In genomic region chr4:108821056-108821925, GRCh38 we compare ENCODE assay signal across 17 cellular contexts. TPM values are rescaled to one million over a fixed set of nuclear protein-coding genes. Genes with fewer than 3 reads are reported as not detected.
"Had no signal": no experiment of that assay in that cellular context is flagged by ENCODE, and none has a peak within 500 bp of the region (broad histone marks: within the 10 kb centered on the region; RNA-seq: fewer than 3 reads in every experiment).

No MANE protein-coding gene starts in this region.

- DNase-seq: activated CD4-positive, CD25-positive, alpha-beta regulatory T cell treated with anti-CD3 and anti-CD28 coated beads, Interleukin-2, amount 50 U/mL, for 72 hours; activated naive CD4-positive, alpha-beta T cell treated with anti-CD3 and anti-CD28 coated beads for 36 hours; activated naive CD8-positive, alpha-beta T cell treated with anti-CD3 and anti-CD28 coated beads, Interleukin-2, amount 50 U/mL, for 24 hours; caudate nucleus; left ventricle myocardium inferior; natural killer cell; sigmoid colon; stimulated activated CD4-positive, alpha-beta T cell treated with anti-CD3 and anti-CD28 coated beads, Interleukin-2, amount 100 ng/mL, for 24 hours; T-helper 1 cell; T1000; thyroid gland had no signal

- ATAC-seq: activated naive CD8-positive, alpha-beta T cell treated with anti-CD3 and anti-CD28 coated beads, Interleukin-2, amount 50 U/mL, for 24 hours; natural killer cell had no signal

- H3K36me3 Mint-ChIP-seq: memory B cell, natural killer cell had no signal

- H3K9ac ChIP-seq: parathyroid adenoma had no signal

- H3K4me1 Mint-ChIP-seq: activated naive CD8-positive, alpha-beta T cell treated with anti-CD3 and anti-CD28 coated beads, Interleukin-2, amount 50 U/mL, for 24 hours; memory B cell; natural killer cell had no signal

- H3K27ac Mint-ChIP-seq: activated naive CD4-positive, alpha-beta T cell treated with anti-CD3 and anti-CD28 coated beads for 36 hours; activated naive CD8-positive, alpha-beta T cell treated with anti-CD3 and anti-CD28 coated beads, Interleukin-2, amount 50 U/mL, for 24 hours; activated T-helper 2 cell treated with anti-CD3 and anti-CD28 coated beads, Interferon-gamma antibody, Interleukin-2, Interleukin-4, amounts not matched to agents 10 μg/mL and 5 μg/mL and 100 μg/mL, durations not matched to agents 14 hours and 24 hours and 36 hours; memory B cell; natural killer cell had no signal

- H3K9me3 Mint-ChIP-seq: activated naive CD4-positive, alpha-beta T cell treated with anti-CD3 and anti-CD28 coated beads for 36 hours; activated naive CD8-positive, alpha-beta T cell treated with anti-CD3 and anti-CD28 coated beads, Interleukin-2, amount 50 U/mL, for 24 hours; activated T-helper 2 cell treated with anti-CD3 and anti-CD28 coated beads, Interferon-gamma antibody, Interleukin-2, Interleukin-4, amounts not matched to agents 10 μg/mL and 5 μg/mL and 100 μg/mL, durations not matched to agents 14 hours and 24 hours and 36 hours; memory B cell; natural killer cell had no signal

- H3K27ac ChIP-seq: hepatocyte, left ventricle myocardium inferior, neutrophil, parathyroid adenoma, sigmoid colon, thyroid gland had no signal

- H3K4me3 ChIP-seq: hepatocyte, left ventricle myocardium inferior, sigmoid colon, thyroid gland had no signal

- H3K79me2 ChIP-seq: hepatocyte, parathyroid adenoma had no signal

- H3K4me1 ChIP-seq: left ventricle myocardium inferior, parathyroid adenoma, sigmoid colon, thyroid gland had no signal

- H3K27me3 Mint-ChIP-seq: memory B cell had no signal

- H3K36me3 ChIP-seq: left ventricle myocardium inferior, neutrophil, sigmoid colon, thyroid gland had no signal

- H2AFZ ChIP-seq: hepatocyte, parathyroid adenoma had no signal

- H3K27me3 ChIP-seq: sigmoid colon, thyroid gland had no signal

- H3K9me3 ChIP-seq: left ventricle myocardium inferior, neutrophil, sigmoid colon, thyroid gland had no signal

- H3K4me2 ChIP-seq: hepatocyte had no signal

- H3K4me3 Mint-ChIP-seq: activated naive CD4-positive, alpha-beta T cell treated with anti-CD3 and anti-CD28 coated beads for 36 hours; activated naive CD8-positive, alpha-beta T cell treated with anti-CD3 and anti-CD28 coated beads, Interleukin-2, amount 50 U/mL, for 24 hours; memory B cell; natural killer cell had no signal

RNA-seq across cellular contexts. Expression of gene ETNPPL, which starts 58.4 kb away (rescaled TPM):
- total RNA-seq: activated naive CD4-positive, alpha-beta T cell treated with anti-CD3 and anti-CD28 coated beads for 36 hours; activated T-helper 2 cell treated with anti-CD3 and anti-CD28 coated beads, Interferon-gamma antibody, Interleukin-2, Interleukin-4, amounts not matched to agents 10 μg/mL and 5 μg/mL and 100 μg/mL, durations not matched to agents 14 hours and 24 hours and 36 hours; fibroblast of lung; natural killer cell had no signal
- polyA plus RNA-seq: fibroblast of lung, sigmoid colon had no signal
